Comparison of ENCODE assay signal across 13 cellular contexts in genomic region chr5:119322312-119322947, GRCh38. TPM values are rescaled to one million over a fixed set of nuclear protein-coding genes. Genes with fewer than 3 reads are reported as not detected.
A peak's percentile ranks its signal among the peaks of the same experiment; 100 is the strongest.
DNase-seq lines count a peak whose midpoint lies in the region; ATAC-seq and TF ChIP-seq lines count a peak whose summit lies in the region.
"Had no signal": no experiment of that assay in that cellular context is flagged by ENCODE, and none has a peak within 500 bp of the region (broad histone marks: within the 10 kb centered on the region; RNA-seq: fewer than 3 reads in every experiment).

No MANE protein-coding gene starts in this region.

- peaks cover 79% of the 10 kb centered on the region for H3K4me1 Mint-ChIP-seq in activated CD4-positive, alpha-beta T cell treated with anti-CD3 and anti-CD28 coated beads, Interleukin-2, amount 10 ng/mL, durations not matched to agents 24 days and 14 days

- TF ChIP-seq EP300 in suprapubic skin (IDR thresholded peaks at IDR 0.05) = no peak

- no peaks in the 10 kb centered on the region for H3K27me3 Mint-ChIP-seq in activated CD4-positive, alpha-beta T cell treated with anti-CD3 and anti-CD28 coated beads, Interleukin-2, amount 10 ng/mL, durations not matched to agents 24 days and 14 days
- H3K27me3 Mint-ChIP-seq: brain had no signal

- ATAC-seq in HG03378 (IDR thresholded peaks at IDR 0.05; ENCODE audit: unreplicated experiment) = no peak

- no peaks in the 10 kb centered on the region for H3K9me3 Mint-ChIP-seq in activated CD4-positive, alpha-beta T cell treated with anti-CD3 and anti-CD28 coated beads, Interleukin-2, amount 10 ng/mL, durations not matched to agents 24 days and 14 days
- H3K9me3 Mint-ChIP-seq: brain had no signal

- no peak for DNase-seq in activated CD4-positive, alpha-beta T cell treated with anti-CD3 and anti-CD28 coated beads, Interleukin-2, amount 10 ng/mL, durations not matched to agents 24 days and 14 days
- no peak for DNase-seq in activated CD4-positive, alpha-beta T cell treated with anti-CD3 and anti-CD28 coated beads for 4 hours
- DNase-seq in SK-N-MC (ENCODE audit: low read depth, low spot score) (no peak), esophagus squamous epithelium (lab: John Stamatoyannopoulos, UW) (no peak), suprapubic skin (ENCODE audit: low spot score in 2 of 2) (no peak), hepatic stellate cell (ENCODE audit: low spot score) (no peak), GM19240 (ENCODE audit: insufficient read length, low spot score) (no peak)
- DNase-seq: glutamatergic neuron, GOT3, NCI-H345, pancreas had no signal

- peak overlapping the region; percentile 89 for H3K27ac Mint-ChIP-seq in activated CD4-positive, alpha-beta T cell treated with anti-CD3 and anti-CD28 coated beads, Interleukin-2, amount 10 ng/mL, durations not matched to agents 24 days and 14 days

- H3K27ac ChIP-seq in SK-N-MC = peak overlapping the region; percentile 49; the same call in 1 of the 2 replicates
- H3K27ac ChIP-seq in esophagus squamous epithelium = peak overlapping the region; percentile 76 to 89 (median 84)
- H3K27ac ChIP-seq in suprapubic skin = peak overlapping the region; percentile 85

- H3K27me3 ChIP-seq in esophagus squamous epithelium = no peaks in the 10 kb centered on the region
- no peaks in the 10 kb centered on the region for H3K27me3 ChIP-seq in suprapubic skin
- H3K27me3 ChIP-seq: pancreas had no signal

- TF ChIP-seq POLR2A in esophagus squamous epithelium (IDR thresholded peaks at IDR 0.05) (no peak), suprapubic skin (IDR thresholded peaks at IDR 0.05) (no peak)

- peaks cover 24% of the 10 kb centered on the region for H3K36me3 Mint-ChIP-seq in activated CD4-positive, alpha-beta T cell treated with anti-CD3 and anti-CD28 coated beads, Interleukin-2, amount 10 ng/mL, durations not matched to agents 24 days and 14 days (ENCODE audit: low read depth)
- H3K36me3 Mint-ChIP-seq: brain had no signal

- H3K4me3 ChIP-seq in SK-N-MC (no peak overlapping the region), esophagus squamous epithelium (no peak overlapping the region), suprapubic skin (no peak overlapping the region)
- H3K4me3 ChIP-seq: pancreas had no signal

- H3K4me1 ChIP-seq in esophagus squamous epithelium (peaks cover 17 to 80% (median 27%) of the 10 kb centered on the region in 3 donors), suprapubic skin (peaks cover 32% of the 10 kb centered on the region)

- no peak overlapping the region for H3K9ac ChIP-seq in SK-N-MC (ENCODE audit: insufficient read length)

- H3K36me3 ChIP-seq in SK-N-MC (ENCODE audit: insufficient read depth, low read length) = no peaks in the 10 kb centered on the region
- no peaks in the 10 kb centered on the region for H3K36me3 ChIP-seq in esophagus squamous epithelium
- H3K36me3 ChIP-seq in suprapubic skin = no peaks in the 10 kb centered on the region
- H3K36me3 ChIP-seq: pancreas had no signal

- peak overlapping the region; percentile 67 for H3K4me3 Mint-ChIP-seq in activated CD4-positive, alpha-beta T cell treated with anti-CD3 and anti-CD28 coated beads, Interleukin-2, amount 10 ng/mL, durations not matched to agents 24 days and 14 days
- H3K4me3 Mint-ChIP-seq: brain had no signal

- 46 to 51% methylated on average over 7 of the region's 7 CpGs for WGBS in esophagus squamous epithelium, 2 donors
- 61% methylated on average over 7 of the region's 7 CpGs for WGBS in suprapubic skin

- TF ChIP-seq CTCF in esophagus squamous epithelium (IDR thresholded peaks at IDR 0.05) (no peak), suprapubic skin (IDR thresholded peaks at IDR 0.05) (no peak)

- intact Hi-C loops in activated CD4-positive, alpha-beta T cell treated with anti-CD3 and anti-CD28 coated beads, Interleukin-2, amount 10 ng/mL, durations not matched to agents 24 days and 14 days (cut with micrococcal nuclease) = no loop called here
- intact Hi-C loops in esophagus squamous epithelium (cut with DNase I) = no loop called here

- no peaks in the 10 kb centered on the region for H3K9me3 ChIP-seq in SK-N-MC (ENCODE audit: low read depth, low read length)
- no peaks in the 10 kb centered on the region for H3K9me3 ChIP-seq in esophagus squamous epithelium
- no peaks in the 10 kb centered on the region for H3K9me3 ChIP-seq in suprapubic skin
- H3K9me3 ChIP-seq: pancreas had no signal

RNA-seq across cellular contexts. Expression of gene TNFAIP8, which starts 33.4 kb away (rescaled TPM):
- 188 and 193 TPM in 2 replicates for total RNA-seq in activated CD4-positive, alpha-beta T cell treated with anti-CD3 and anti-CD28 coated beads, Interleukin-2, amount 10 ng/mL, durations not matched to agents 24 days and 14 days
- 10 to 100 TPM; 19.5 to 44.6 (median 34.9) TPM for total RNA-seq in esophagus squamous epithelium
- 10 to 100 TPM; 37.2 to 49.1 (median 43.3) TPM for total RNA-seq in suprapubic skin
